In the genomic region with DNA sequence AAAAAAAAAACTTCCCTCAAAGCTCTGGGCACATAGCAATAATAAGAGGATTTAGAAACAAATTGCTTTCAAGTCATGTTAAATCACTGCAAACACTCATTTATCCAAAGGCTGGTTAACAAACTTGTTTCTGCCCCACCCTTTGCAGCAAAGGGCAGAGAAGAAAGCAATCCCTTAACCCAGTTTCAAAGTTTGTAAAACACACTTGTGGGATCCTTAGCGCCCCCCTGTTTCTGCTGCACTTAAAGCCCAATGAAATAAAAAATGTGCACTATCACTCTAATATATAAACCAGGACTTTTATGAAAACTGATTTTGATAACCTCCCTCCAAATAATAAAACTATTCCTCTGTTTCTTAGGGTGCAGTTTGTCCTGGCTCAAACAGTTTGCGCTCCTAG, we compare ENCODE assay signal across 1 cellular context.
TF ChIP-seq lines count a peak whose summit lies in the region.

No MANE protein-coding gene starts in this region.

TF ChIP-seq in HCT116, 20 proteins besides CTCF, POLR2A, EP300 and RAD21 (continued from another document):
- TF ChIP-seq, protein P1, sequence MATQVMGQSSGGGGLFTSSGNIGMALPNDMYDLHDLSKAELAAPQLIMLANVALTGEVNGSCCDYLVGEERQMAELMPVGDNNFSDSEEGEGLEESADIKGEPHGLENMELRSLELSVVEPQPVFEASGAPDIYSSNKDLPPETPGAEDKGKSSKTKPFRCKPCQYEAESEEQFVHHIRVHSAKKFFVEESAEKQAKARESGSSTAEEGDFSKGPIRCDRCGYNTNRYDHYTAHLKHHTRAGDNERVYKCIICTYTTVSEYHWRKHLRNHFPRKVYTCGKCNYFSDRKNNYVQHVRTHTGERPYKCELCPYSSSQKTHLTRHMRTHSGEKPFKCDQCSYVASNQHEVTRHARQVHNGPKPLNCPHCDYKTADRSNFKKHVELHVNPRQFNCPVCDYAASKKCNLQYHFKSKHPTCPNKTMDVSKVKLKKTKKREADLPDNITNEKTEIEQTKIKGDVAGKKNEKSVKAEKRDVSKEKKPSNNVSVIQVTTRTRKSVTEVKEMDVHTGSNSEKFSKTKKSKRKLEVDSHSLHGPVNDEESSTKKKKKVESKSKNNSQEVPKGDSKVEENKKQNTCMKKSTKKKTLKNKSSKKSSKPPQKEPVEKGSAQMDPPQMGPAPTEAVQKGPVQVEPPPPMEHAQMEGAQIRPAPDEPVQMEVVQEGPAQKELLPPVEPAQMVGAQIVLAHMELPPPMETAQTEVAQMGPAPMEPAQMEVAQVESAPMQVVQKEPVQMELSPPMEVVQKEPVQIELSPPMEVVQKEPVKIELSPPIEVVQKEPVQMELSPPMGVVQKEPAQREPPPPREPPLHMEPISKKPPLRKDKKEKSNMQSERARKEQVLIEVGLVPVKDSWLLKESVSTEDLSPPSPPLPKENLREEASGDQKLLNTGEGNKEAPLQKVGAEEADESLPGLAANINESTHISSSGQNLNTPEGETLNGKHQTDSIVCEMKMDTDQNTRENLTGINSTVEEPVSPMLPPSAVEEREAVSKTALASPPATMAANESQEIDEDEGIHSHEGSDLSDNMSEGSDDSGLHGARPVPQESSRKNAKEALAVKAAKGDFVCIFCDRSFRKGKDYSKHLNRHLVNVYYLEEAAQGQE (IDR thresholded peaks at IDR 0.05; ENCODE audit: low read depth), result no peak
- TF ChIP-seq ZFX (IDR thresholded peaks at IDR 0.05) (no peak), SRF (IDR thresholded peaks at IDR 0.05; ENCODE audit: low read depth) (no peak), EGR1 (IDR thresholded peaks at IDR 0.05; ENCODE audit: low read depth) (no peak), EZH2phosphoT487 (IDR thresholded peaks at IDR 0.05; ENCODE audit: borderline replicate concordance) (no peak)
- TF ChIP-seq, protein P2, sequence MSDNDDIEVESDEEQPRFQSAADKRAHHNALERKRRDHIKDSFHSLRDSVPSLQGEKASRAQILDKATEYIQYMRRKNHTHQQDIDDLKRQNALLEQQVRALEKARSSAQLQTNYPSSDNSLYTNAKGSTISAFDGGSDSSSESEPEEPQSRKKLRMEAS (IDR thresholded peaks at IDR 0.05), result no peak
TF ChIP-seq in HCT116: peak in this region for 0.
